Comparison of ENCODE assay signal across 8 cellular contexts in the genomic region with DNA sequence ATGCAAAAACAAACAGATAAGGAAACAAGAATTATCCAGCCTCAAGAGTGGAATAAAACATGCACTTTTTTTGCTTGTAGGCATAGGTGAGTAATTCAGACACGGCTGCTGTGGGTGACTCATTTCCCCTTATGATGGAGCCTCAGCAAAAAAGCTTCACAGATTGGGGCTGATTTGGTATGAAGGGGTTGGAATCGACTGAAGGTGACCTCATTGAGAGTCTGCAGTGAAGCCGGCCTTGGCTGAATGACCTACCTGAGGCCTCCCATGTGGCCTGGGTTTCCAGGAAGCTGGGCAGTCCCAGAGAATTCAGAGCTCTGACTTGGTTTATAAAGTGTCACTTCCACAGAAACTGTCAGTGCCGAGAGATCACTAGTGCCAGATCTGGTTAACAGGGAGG. TPM values are rescaled to one million over a fixed set of nuclear protein-coding genes. Genes with fewer than 3 reads are reported as not detected.
DNase-seq lines count a peak whose midpoint lies in the region; ATAC-seq, FAIRE-seq and TF ChIP-seq lines count a peak whose summit lies in the region.

No MANE protein-coding gene starts in this region.

- ATAC-seq in GM21786 (IDR thresholded peaks at IDR 0.05; ENCODE audit: unreplicated experiment) (no peak), GM19035 (IDR thresholded peaks at IDR 0.05; ENCODE audit: unreplicated experiment) (no peak)

- no TSS peak for BruUV-seq in mammary epithelial cell (replicated peaks; lab: Mats Ljungman, UMichigan)

- CTCF ChIA-PET in mammary epithelial cell (lab: Charles Lee; ENCODE audit: low non-redundant PET): interaction anchor here (0.6 kb wide), 1 partner anchor 673 kb away, joined by 3 read pairs; no protein-coding TSS in a partner anchor

- no peaks in the 10 kb centered on the region for H3K9me3 ChIP-seq in mammary epithelial cell (replicated peaks; ENCODE audit: insufficient read depth, low read length)

- 0% methylated on average over 2 of the region's 4 CpGs for WGBS in mammary epithelial cell (ENCODE audit: low coverage, missing lambda C conversion rate)

- no peak overlapping the region for H3K4me3 ChIP-seq in mammary epithelial cell (replicated peaks in 1 of 3; ENCODE audit: insufficient read depth in 1 of 3, low read depth in 2 of 3, low read length in 3 of 3)

- dilution Hi-C loops in mammary epithelial cell (cut with HindIII; ENCODE audit: low sequenced_read_pairs): no loop called here

- peak; percentile 67 for FAIRE-seq in GM18507 (lab: Jason Lieb, UNC)

- no peak overlapping the region for H3K9ac ChIP-seq in mammary epithelial cell (ENCODE audit: insufficient read depth, low read length)

- no peaks in the 10 kb centered on the region for H3K27me3 ChIP-seq in mammary epithelial cell (ENCODE audit: insufficient read depth, low read length)

- H2AFZ ChIP-seq in mammary epithelial cell (ENCODE audit: low read depth, low read length): peak overlapping the region; percentile 72

- H3K4me1 ChIP-seq in mammary epithelial cell (ENCODE audit: insufficient read depth, low read length): peaks cover 25% of the 10 kb centered on the region

- no peaks in the 10 kb centered on the region for H3K36me3 ChIP-seq in mammary epithelial cell (ENCODE audit: insufficient read depth, low read length)

- H3K4me2 ChIP-seq in mammary epithelial cell (ENCODE audit: insufficient read depth, low read depth, low read length): peak overlapping the region; percentile 34

- TF ChIP-seq CTCF in mammary epithelial cell (conservative IDR thresholded peaks at IDR 0.05 in 1 of 2, IDR thresholded peaks at IDR 0.05 in 1 of 2; ENCODE audit: extremely low read depth in 1 of 2, insufficient read depth in 1 of 2, low read depth in 1 of 2, low read length in 2 of 2): no peak

- no peak for DNase-seq in GM18507 (ENCODE audit: extremely low spot score, insufficient read length, low read depth)
- DNase-seq in T-helper 22 cell (ENCODE audit: low read depth): peak; percentile 12
- peak; percentile 88 for DNase-seq in mammary epithelial cell
- DNase-seq in stimulated activated CD4-positive, alpha-beta T cell treated with anti-CD3 and anti-CD28 coated beads, TNF-alpha, amount 100 ng/mL, for 48 hours (ENCODE audit: low read depth in 3 of 3): peak; percentile 46 to 71 (median 54)
- no peak for DNase-seq in effector CD8-positive, alpha-beta T cell (lab: John Stamatoyannopoulos, UW)
- no peak for DNase-seq in GM19240 (ENCODE audit: insufficient read length, low spot score)

- intact Hi-C loops in mammary epithelial cell (cut with micrococcal nuclease): no loop called here

- H4K20me1 ChIP-seq in mammary epithelial cell (ENCODE audit: insufficient read depth, low read length): no peaks in the 10 kb centered on the region

- peak overlapping the region; percentile 5 for H3K27ac ChIP-seq in mammary epithelial cell (ENCODE audit: insufficient read depth, low read depth, low read length)

- in situ Hi-C loops in mammary epithelial cell (cut with MboI; ENCODE audit: low sequenced_read_pairs in 2 of 2): no loop called here

- no peaks in the 10 kb centered on the region for H3K79me2 ChIP-seq in mammary epithelial cell (ENCODE audit: insufficient read depth, low read length)

RNA-seq across cellular contexts. Expression of gene VPREB1, which starts 34.2 kb away (rescaled TPM):
- total RNA-seq in mammary epithelial cell: not detected
- not detected for polyA plus RNA-seq in mammary epithelial cell
- not detected for polyA minus RNA-seq in mammary epithelial cell

Comparison
In these comparisons a context has a peak if more than half of its experiments do, and no peak if none do; other contexts are left out.
1. DNase-seq: peak in T-helper 22 cell (single experiment), mammary epithelial cell (single experiment) and stimulated activated CD4-positive, alpha-beta T cell treated with anti-CD3 and anti-CD28 coated beads, TNF-alpha, amount 100 ng/mL, for 48 hours (3 of 3); none in GM18507 (single experiment), effector CD8-positive, alpha-beta T cell (single experiment) and GM19240 (single experiment).